In the genomic region with DNA sequence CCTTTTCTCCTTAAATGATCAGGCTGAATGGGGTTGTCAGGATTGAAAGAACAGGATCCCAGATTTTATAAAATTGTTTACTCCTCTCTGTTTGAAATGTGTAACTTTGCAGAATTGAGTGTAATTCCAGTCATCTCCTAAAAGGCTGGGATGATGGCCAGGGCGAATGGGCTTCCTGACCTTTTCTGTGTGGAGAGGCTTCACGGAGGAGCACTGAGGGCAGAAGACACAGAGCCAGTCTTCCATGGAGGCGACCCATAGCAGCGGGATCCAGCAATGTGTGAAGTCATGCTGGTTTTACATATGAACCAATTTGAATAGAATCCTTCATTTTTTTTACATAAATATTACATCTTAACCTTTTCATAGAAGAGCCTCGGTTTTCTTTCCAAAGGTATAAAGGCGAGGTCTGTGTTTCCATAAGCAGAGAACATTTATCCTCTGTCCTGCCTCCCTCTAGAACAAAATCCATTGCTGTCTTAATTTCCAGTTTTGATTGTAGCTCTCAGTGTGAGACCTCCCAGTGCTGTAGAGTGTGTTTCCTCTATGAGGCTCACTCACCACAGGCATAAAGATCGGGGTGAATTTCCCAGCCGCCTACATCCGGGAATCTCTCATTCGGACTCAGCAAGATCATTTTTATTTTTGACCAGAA, we compare ENCODE assay signal across 1 cellular context.
TF ChIP-seq lines count a peak whose summit lies in the region.

No MANE protein-coding gene starts in this region.

TF ChIP-seq in HepG2, 621 proteins besides CTCF, POLR2A, EP300 and RAD21 (continued from another document):
- TF ChIP-seq ZNF318 (CRISPR knock-in tag; IDR thresholded peaks at IDR 0.05) (no peak), MTA1 (CRISPR knock-in tag; IDR thresholded peaks at IDR 0.05; ENCODE audit: borderline replicate concordance) (no peak), ZNF556 (CRISPR knock-in tag; IDR thresholded peaks at IDR 0.05; ENCODE audit: borderline replicate concordance) (no peak), CBX2 (IDR thresholded peaks at IDR 0.05; ENCODE audit: low read depth, low read length) (no peak), CBX2 (CRISPR knock-in tag; IDR thresholded peaks at IDR 0.05; ENCODE audit: low read depth) (no peak), ZNF441 (CRISPR knock-in tag; IDR thresholded peaks at IDR 0.05; ENCODE audit: borderline replicate concordance) (no peak), ZNF782 (CRISPR knock-in tag; IDR thresholded peaks at IDR 0.05; ENCODE audit: borderline replicate concordance) (no peak), ZNF235 (CRISPR knock-in tag; IDR thresholded peaks at IDR 0.05; ENCODE audit: borderline replicate concordance) (no peak), SKIL (CRISPR knock-in tag; IDR thresholded peaks at IDR 0.05; ENCODE audit: borderline replicate concordance) (no peak), CREB1 (IDR thresholded peaks at IDR 0.05) (no peak), CREB1 (CRISPR knock-in tag; IDR thresholded peaks at IDR 0.05) (no peak)
- TF ChIP-seq, protein P1, sequence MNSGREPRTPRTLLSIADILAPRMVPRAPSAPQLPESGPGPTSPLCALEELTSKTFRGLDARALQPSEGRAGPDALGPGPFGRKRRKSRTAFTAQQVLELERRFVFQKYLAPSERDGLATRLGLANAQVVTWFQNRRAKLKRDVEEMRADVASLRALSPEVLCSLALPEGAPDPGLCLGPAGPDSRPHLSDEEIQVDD (CRISPR knock-in tag; IDR thresholded peaks at IDR 0.05; ENCODE audit: borderline replicate concordance) = no peak
